In the genomic region with DNA sequence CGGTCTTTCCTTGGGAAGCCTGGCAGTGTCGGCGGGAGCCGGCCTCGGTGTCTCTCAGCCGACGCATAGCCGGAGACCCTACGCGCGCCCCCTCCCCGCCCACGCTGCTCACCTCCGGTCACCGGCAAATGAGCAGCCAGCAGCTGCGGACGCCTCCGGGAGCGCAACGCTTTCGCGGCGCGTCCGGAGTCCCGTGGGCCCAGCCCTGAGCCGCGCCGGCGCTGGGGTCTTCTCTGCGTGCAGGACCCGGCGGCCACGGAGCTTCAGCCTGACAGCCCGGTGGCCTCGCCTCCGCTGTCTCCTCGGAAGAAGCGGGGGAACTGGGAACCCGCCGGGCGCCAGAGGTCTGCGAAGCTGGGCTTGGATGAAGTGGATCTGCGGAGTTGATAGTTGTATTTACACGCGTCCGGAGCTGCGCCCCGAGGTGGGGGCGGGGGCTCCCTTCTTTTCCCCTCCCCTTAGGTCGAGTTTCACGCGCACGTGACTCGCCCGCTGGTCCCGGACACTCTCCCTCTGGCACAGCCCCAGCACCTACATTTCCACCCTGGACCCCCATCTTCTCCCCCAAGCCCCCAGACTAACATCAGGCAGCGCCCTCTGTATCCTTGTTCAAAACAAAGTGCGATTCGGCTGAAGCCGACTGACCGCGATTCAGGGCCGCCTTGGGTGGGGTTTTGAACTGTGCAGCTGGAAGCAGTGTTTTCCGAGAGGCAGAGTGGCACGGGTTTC, we compare ENCODE assay signal across 8 cellular contexts. TPM values are rescaled to one million over a fixed set of nuclear protein-coding genes. Genes with fewer than 3 reads are reported as not detected.
A peak's percentile ranks its signal among the peaks of the same experiment; 100 is the strongest.
DNase-seq lines count a peak whose midpoint lies in the region; ATAC-seq and TF ChIP-seq lines count a peak whose summit lies in the region.

Gene SLC43A1, minus strand, starts transcription at position 371 of the 729 bp plus-strand sequence. CDS start 1,591 bp downstream, outside the sequence.

- 0% methylated on average over 29 to 60 of the region's 66 CpGs for WGBS in body of pancreas, 2 donors

- H3K9me3 ChIP-seq in BE2C (no peaks in the 10 kb centered on the region), SK-N-MC (ENCODE audit: low read depth, low read length) (no peaks in the 10 kb centered on the region), body of pancreas (no peaks in the 10 kb centered on the region)

- H3K9ac ChIP-seq in SK-N-MC (ENCODE audit: insufficient read length): peak within 1 kb of the TSS; percentile 78

- DNase-seq in BE2C (peak; percentile 25), SK-N-MC (ENCODE audit: low read depth, low spot score) (no peak), body of pancreas (peak; percentile 80 to 88 (median 80)), iris pigment epithelial cell (ENCODE audit: low read depth) (peak; percentile 68)
- DNase-seq in stimulated activated CD4-positive, alpha-beta T cell treated with anti-CD3 and anti-CD28 coated beads, Interleukin-1b, Interleukin-23, amount 100 ng/mL, for 48 hours: peak; percentile 23

- peak within 1 kb of the TSS; percentile 72 for H3K4me3 ChIP-seq in BE2C (ENCODE audit: low read depth, low read length)
- H3K4me3 ChIP-seq in SK-N-MC: peak within 1 kb of the TSS; percentile 92
- H3K4me3 ChIP-seq in body of pancreas: peak within 1 kb of the TSS; percentile 90 to 92

- ATAC-seq in GM19025 (IDR thresholded peaks at IDR 0.05; ENCODE audit: low read depth, unreplicated experiment) (peak; percentile 48), HG03354 (IDR thresholded peaks at IDR 0.05; ENCODE audit: poor library complexity, severe bottlenecking, unreplicated experiment) (peak; percentile 49), body of pancreas (peak; percentile 74), GM18870 (IDR thresholded peaks at IDR 0.05; ENCODE audit: unreplicated experiment) (no peak)

- no peak for TF ChIP-seq CTCF in BE2C (IDR thresholded peaks at IDR 0.05; ENCODE audit: low read depth, low read length)
- TF ChIP-seq CTCF in body of pancreas (IDR thresholded peaks at IDR 0.05): peak in 1 of 7 experiments; percentile 15

- H3K27ac ChIP-seq in SK-N-MC (no peak within 1 kb of the TSS), body of pancreas (peak within 1 kb of the TSS; percentile 78 to 95 (median 92))

- no peaks in the 10 kb centered on the region for H3K36me3 ChIP-seq in BE2C
- H3K36me3 ChIP-seq in SK-N-MC (ENCODE audit: insufficient read depth, low read length): no peaks in the 10 kb centered on the region
- no peaks in the 10 kb centered on the region for H3K36me3 ChIP-seq in body of pancreas (replicated peaks in 1 of 2; ENCODE audit: insufficient read depth in 1 of 2, low read depth in 2 of 2)

- H3K27me3 ChIP-seq in BE2C (no peaks in the 10 kb centered on the region), body of pancreas (no peaks in the 10 kb centered on the region)

- TF ChIP-seq POLR2A in body of pancreas (IDR thresholded peaks at IDR 0.05): peak; percentile 54 to 71 (median 69)

- intact Hi-C loops in body of pancreas (cut with DNase I): no loop called here

- no peaks in the 10 kb centered on the region for H3K4me1 ChIP-seq in BE2C
- peaks cover 24% of the 10 kb centered on the region for H3K4me1 ChIP-seq in body of pancreas

RNA-seq across cellular contexts. Expression of gene SLC43A1, which starts in this region (rescaled TPM):
- 14.9 TPM for polyA plus RNA-seq in BE2C (2012; ENCODE audit: insufficient read depth, insufficient read length, low read depth)
- total RNA-seq in body of pancreas: 100 to 1,000 TPM in 1 of 2 donors, 10 to 100 TPM in 1; 87.7 to 128 TPM
